Comparison of ENCODE assay signal across 9 cellular contexts in the genomic region with DNA sequence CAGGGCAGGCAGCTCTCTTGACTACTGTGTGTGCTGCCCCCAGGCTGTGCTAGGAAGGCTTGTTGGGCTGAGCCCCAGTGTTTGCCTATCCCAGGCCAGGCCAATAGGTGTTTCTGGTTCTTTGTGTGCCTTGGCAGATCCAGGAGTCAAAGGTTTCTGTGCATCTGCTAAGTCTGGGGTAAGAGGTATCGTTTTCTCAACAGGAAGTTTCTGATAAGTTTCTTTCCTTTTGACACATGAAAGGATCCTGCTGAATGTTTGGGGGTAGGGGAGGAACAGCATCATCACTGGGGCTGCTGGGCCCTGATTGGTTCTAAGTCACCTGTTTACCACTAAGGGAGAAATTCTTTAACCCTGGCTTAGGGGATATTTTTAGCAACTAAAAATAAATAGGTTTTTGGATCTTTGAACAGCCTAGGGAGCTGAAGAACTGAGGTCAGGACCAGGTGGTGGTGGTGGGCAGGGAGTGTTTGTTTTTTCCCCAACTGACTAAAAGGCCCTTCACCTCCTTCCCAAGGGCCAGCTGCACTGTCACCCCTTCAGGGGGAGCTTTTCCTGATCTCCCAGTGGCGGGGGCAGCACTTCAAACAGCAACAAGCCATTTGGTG.
DNase-seq lines count a peak whose midpoint lies in the region; FAIRE-seq and TF ChIP-seq lines count a peak whose summit lies in the region.
"Had no signal": no experiment of that assay in that cellular context is flagged by ENCODE, and none has a peak within 500 bp of the region (broad histone marks: within the 10 kb centered on the region; RNA-seq: fewer than 3 reads in every experiment).

No MANE protein-coding gene starts in this region.

- H3K27me3 ChIP-seq in H7 (ENCODE audit: control insufficient read depth, insufficient read depth, low read length) (no peaks in the 10 kb centered on the region), ascending aorta (no peaks in the 10 kb centered on the region)

- DNase-seq in GM18507 (ENCODE audit: extremely low spot score, insufficient read length, low read depth) (peak; percentile 63), H7 (peak; percentile 52), fibroblast of pulmonary artery (ENCODE audit: low read depth) (peak; percentile 9), 8988T (no peak), LoVo (ENCODE audit: low spot score) (no peak), NOMO-1 treated with dmso at 0.1 percent for 144 hours (lab: John Stamatoyannopoulos, UW; ENCODE audit: unreplicated experiment) (no peak), ascending aorta (ENCODE audit: low spot score in 2 of 2) (no peak)
- DNase-seq in T-helper 2 cell treated with Interferon-gamma antibody and Interleukin-4, amounts not matched to agents 5 μg/mL and 100 μg/mL, for 36 hours (ENCODE audit: low spot score): peak; percentile 41

- no peak for TF ChIP-seq CTCF in fibroblast of pulmonary artery (IDR thresholded peaks at IDR 0.05; ENCODE audit: low read length, missing control alignments)
- TF ChIP-seq CTCF in ascending aorta (IDR thresholded peaks at IDR 0.05): no peak

- no peak overlapping the region for H3K27ac ChIP-seq in ascending aorta
- H3K27ac ChIP-seq: epithelial cell of prostate had no signal

- H3K27ac Mint-ChIP-seq in T-helper 2 cell treated with Interferon-gamma antibody and Interleukin-4, amounts not matched to agents 5 μg/mL and 100 μg/mL, for 36 hours: peak overlapping the region; percentile 92

- H3K4me3 ChIP-seq in H7 (ENCODE audit: insufficient read depth, low read depth, low read length) (no peak overlapping the region), fibroblast of pulmonary artery (replicated peaks; ENCODE audit: low read depth, low read length) (no peak overlapping the region), ascending aorta (no peak overlapping the region)

- H3K4me3 Mint-ChIP-seq in T-helper 2 cell treated with Interferon-gamma antibody and Interleukin-4, amounts not matched to agents 5 μg/mL and 100 μg/mL, for 36 hours: peak overlapping the region; percentile 55

- intact Hi-C loops in ascending aorta (cut with DNase I): no loop called here

- peaks cover 2% of the 10 kb centered on the region for H3K36me3 Mint-ChIP-seq in T-helper 2 cell treated with Interferon-gamma antibody and Interleukin-4, amounts not matched to agents 5 μg/mL and 100 μg/mL, for 36 hours (ENCODE audit: low read depth)

- no peaks in the 10 kb centered on the region for H3K27me3 Mint-ChIP-seq in T-helper 2 cell treated with Interferon-gamma antibody and Interleukin-4, amounts not matched to agents 5 μg/mL and 100 μg/mL, for 36 hours (ENCODE audit: low read depth)

- H3K36me3 ChIP-seq in H7 (replicated peaks; ENCODE audit: control insufficient read depth, insufficient read depth, low read length): no peaks in the 10 kb centered on the region
- no peaks in the 10 kb centered on the region for H3K36me3 ChIP-seq in ascending aorta

- H3K4me1 Mint-ChIP-seq in T-helper 2 cell treated with Interferon-gamma antibody and Interleukin-4, amounts not matched to agents 5 μg/mL and 100 μg/mL, for 36 hours (ENCODE audit: low read depth): peaks cover 20% of the 10 kb centered on the region

- H3K9me3 Mint-ChIP-seq in T-helper 2 cell treated with Interferon-gamma antibody and Interleukin-4, amounts not matched to agents 5 μg/mL and 100 μg/mL, for 36 hours: no peaks in the 10 kb centered on the region

- peak; percentile 93 for FAIRE-seq in GM18507 (lab: Jason Lieb, UNC)

- no peaks in the 10 kb centered on the region for H3K9me3 ChIP-seq in ascending aorta

- no peaks in the 10 kb centered on the region for H3K4me1 ChIP-seq in ascending aorta

Comparison
In these comparisons a context has a peak if more than half of its experiments do, and no peak if none do; other contexts are left out.
1. DNase-seq: peak in GM18507 (single experiment), H7 (single experiment), T-helper 2 cell treated with Interferon-gamma antibody and Interleukin-4, amounts not matched to agents 5 μg/mL and 100 μg/mL, for 36 hours (single experiment) and fibroblast of pulmonary artery (single experiment); none in 8988T (single experiment), LoVo (single experiment), NOMO-1 treated with dmso at 0.1 percent for 144 hours (single experiment) and ascending aorta (0 of 2).